Comparison of ENCODE assay signal across 9 cellular contexts in genomic region chr13:62793850-62794249, GRCh38.
"Had no signal": no experiment of that assay in that cellular context is flagged by ENCODE, and none has a peak within 500 bp of the region (broad histone marks: within the 10 kb centered on the region; RNA-seq: fewer than 3 reads in every experiment).

No MANE protein-coding gene starts in this region.

- H3K9ac ChIP-seq: KMS-11 had no signal

- ATAC-seq: GM23338 had no signal

- H3K4me2 ChIP-seq: GM23338, KMS-11 had no signal

- H2AFZ ChIP-seq: GM23338 had no signal

- H3K27ac ChIP-seq: HL-60, KMS-11 had no signal

- H3K4me3 ChIP-seq: GM23338 had no signal

- DNase-seq: H9, HCEC 1CT, Karpas-422, KBM-7 had no signal

- FAIRE-seq: H1, H54 had no signal
